In genomic region chr11:114082767-114083181, GRCh38 we compare ENCODE assay signal across 14 cellular contexts. TPM values are rescaled to one million over a fixed set of nuclear protein-coding genes. Genes with fewer than 3 reads are reported as not detected.
A peak's percentile ranks its signal among the peaks of the same experiment; 100 is the strongest.
DNase-seq lines count a peak whose midpoint lies in the region; ATAC-seq, FAIRE-seq and TF ChIP-seq lines count a peak whose summit lies in the region.
"Had no signal": no experiment of that assay in that cellular context is flagged by ENCODE, and none has a peak within 500 bp of the region (broad histone marks: within the 10 kb centered on the region; RNA-seq: fewer than 3 reads in every experiment).

No MANE protein-coding gene starts in this region.

- FAIRE-seq in small intestine (lab: Jason Lieb, UNC) = no peak
- FAIRE-seq: A549, H54 had no signal

- H3K9me3 Mint-ChIP-seq in natural killer cell = no peaks in the 10 kb centered on the region
- H3K9me3 Mint-ChIP-seq in activated CD4-positive, alpha-beta memory T cell treated with anti-CD3 and anti-CD28 coated beads for 36 hours = no peaks in the 10 kb centered on the region
- H3K9me3 Mint-ChIP-seq in HFFc6 = no peaks in the 10 kb centered on the region
- H3K9me3 Mint-ChIP-seq: activated CD4-positive, alpha-beta T cell treated with anti-CD3 and anti-CD28 coated beads, Interleukin-2, amount 10 ng/mL, durations not matched to agents 24 days and 14 days; activated naive CD4-positive, alpha-beta T cell treated with anti-CD3 and anti-CD28 coated beads, Interleukin-2, amount 50 U/mL, for 72 hours had no signal

- H3K27ac ChIP-seq in small intestine (ENCODE audit: low read depth in 1 of 2, low read length in 1 of 2) = peak overlapping the region in 1 of 2 donors; percentile 45
- H3K27ac ChIP-seq: A549 had no signal

- H3K27ac Mint-ChIP-seq in natural killer cell (peak overlapping the region; percentile 89 to 100), HFFc6 (no peak overlapping the region)
- H3K27ac Mint-ChIP-seq in activated CD4-positive, alpha-beta memory T cell treated with anti-CD3 and anti-CD28 coated beads for 36 hours = no peak overlapping the region
- H3K27ac Mint-ChIP-seq: activated CD4-positive, alpha-beta T cell treated with anti-CD3 and anti-CD28 coated beads, Interleukin-2, amount 10 ng/mL, durations not matched to agents 24 days and 14 days; activated naive CD4-positive, alpha-beta T cell treated with anti-CD3 and anti-CD28 coated beads, Interleukin-2, amount 50 U/mL, for 72 hours had no signal

- H3K27me3 ChIP-seq in small intestine (ENCODE audit: control insufficient read depth in 2 of 2, insufficient read depth in 2 of 2, low read length in 2 of 2) = no peaks in the 10 kb centered on the region

- TF ChIP-seq CTCF in natural killer cell (IDR thresholded peaks at IDR 0.05) = no peak
- TF ChIP-seq CTCF in HFFc6 (IDR thresholded peaks at IDR 0.05) = no peak

- H3K4me3 ChIP-seq in small intestine (ENCODE audit: low read depth in 1 of 2, low read length in 2 of 2) = no peak overlapping the region
- H3K4me3 ChIP-seq: A549 had no signal

- H3K36me3 Mint-ChIP-seq in natural killer cell (no peaks in the 10 kb centered on the region), HFFc6 (ENCODE audit: low read depth) (no peaks in the 10 kb centered on the region)
- H3K36me3 Mint-ChIP-seq in activated CD4-positive, alpha-beta memory T cell treated with anti-CD3 and anti-CD28 coated beads for 36 hours = no peaks in the 10 kb centered on the region
- H3K36me3 Mint-ChIP-seq: activated naive CD4-positive, alpha-beta T cell treated with anti-CD3 and anti-CD28 coated beads, Interleukin-2, amount 50 U/mL, for 72 hours had no signal

- 68 to 81% (median 72%) methylated on average over 22 of the region's 22 CpGs for WGBS in small intestine, 3 donors

- H3K9me3 ChIP-seq in small intestine (ENCODE audit: control insufficient read depth, low read depth) = no peaks in the 10 kb centered on the region
- H3K9me3 ChIP-seq: A549 had no signal

- H3K4me1 Mint-ChIP-seq in natural killer cell (peaks cover 99% of the 10 kb centered on the region in 2 donors), HFFc6 (ENCODE audit: low read depth) (0 out of 2 replicates have a peak, but pooled peaks cover 5% of the 10 kb centered on the region)
- peaks cover 49% of the 10 kb centered on the region for H3K4me1 Mint-ChIP-seq in activated CD4-positive, alpha-beta memory T cell treated with anti-CD3 and anti-CD28 coated beads for 36 hours (ENCODE audit: low read depth)

- CTCF ChIA-PET in activated CD4-positive, alpha-beta memory T cell treated with anti-CD3 and anti-CD28 coated beads for 36 hours (lab: Charles Lee) = interaction anchor here (0.8 to 1.1 kb wide), 2 partner anchors 22 to 173 kb away, joined by 3 to 5 read pairs; no protein-coding TSS in a partner anchor

- peaks cover 7 to 36% of the 10 kb centered on the region in 2 donors for H3K4me1 ChIP-seq in small intestine (ENCODE audit: control insufficient read depth in 2 of 2, insufficient read depth in 1 of 2, low read depth in 1 of 2, low read length in 1 of 2)

- H3K4me3 Mint-ChIP-seq in natural killer cell = peak overlapping the region; percentile 78
- no peak overlapping the region for H3K4me3 Mint-ChIP-seq in activated CD4-positive, alpha-beta memory T cell treated with anti-CD3 and anti-CD28 coated beads for 36 hours
- H3K4me3 Mint-ChIP-seq in HFFc6 = no peak overlapping the region
- H3K4me3 Mint-ChIP-seq: activated CD4-positive, alpha-beta T cell treated with anti-CD3 and anti-CD28 coated beads, Interleukin-2, amount 10 ng/mL, durations not matched to agents 24 days and 14 days had no signal

- peaks cover 3% of the 10 kb centered on the region in 2 donors for H3K36me3 ChIP-seq in small intestine (ENCODE audit: control insufficient read depth in 2 of 2, insufficient read depth in 2 of 2, low read length in 2 of 2)

- ATAC-seq in natural killer cell (peak; percentile 36 to 67 (median 66)), HG03159 (IDR thresholded peaks at IDR 0.05; ENCODE audit: unreplicated experiment) (no peak)
- ATAC-seq: A549 had no signal

- DNase-seq in activated gamma-delta T cell (lab: John Stamatoyannopoulos, UW) (peak; percentile 24), activated gamma-delta T cell treated with Interleukin-2 at 50 U/mL for 16 hours (no peak), astrocyte of the hippocampus (ENCODE audit: low read depth, low spot score) (peak; percentile 59), natural killer cell (no peak), HFFc6 (no peak), small intestine (no peak)
- no peak for DNase-seq in activated CD4-positive, alpha-beta memory T cell treated with anti-CD3 and anti-CD28 coated beads for 36 hours
- DNase-seq: activated CD4-positive, alpha-beta T cell treated with anti-CD3 and anti-CD28 coated beads, Interleukin-2, amount 10 ng/mL, durations not matched to agents 24 days and 14 days; NCI-H146; nucleus accumbens had no signal

- intact Hi-C loops in natural killer cell (cut with micrococcal nuclease) = loop anchor here (5.0 kb wide), 1 partner anchor 50 kb away; no protein-coding TSS in a partner anchor
- intact Hi-C loops in activated CD4-positive, alpha-beta memory T cell treated with anti-CD3 and anti-CD28 coated beads for 36 hours (cut with micrococcal nuclease) = loop anchor here (5.0 kb wide), 1 partner anchor 80 kb away; no protein-coding TSS in a partner anchor

- no peaks in the 10 kb centered on the region for H3K27me3 Mint-ChIP-seq in natural killer cell (ENCODE audit: low read depth in 2 of 2)
- H3K27me3 Mint-ChIP-seq in activated CD4-positive, alpha-beta memory T cell treated with anti-CD3 and anti-CD28 coated beads for 36 hours = no peaks in the 10 kb centered on the region
- H3K27me3 Mint-ChIP-seq in HFFc6 (ENCODE audit: insufficient read depth) = peaks cover 43% of the 10 kb centered on the region

- POLR2A ChIA-PET in activated CD4-positive, alpha-beta memory T cell treated with anti-CD3 and anti-CD28 coated beads for 36 hours (lab: Charles Lee) = no interaction called here

RNA-seq across cellular contexts. Expression of gene ZBTB16, which starts 23.3 kb away (rescaled TPM):
- total RNA-seq in natural killer cell = 100 to 1,000 TPM; 104 to 224 (median 156) TPM
- total RNA-seq in activated CD4-positive, alpha-beta memory T cell treated with anti-CD3 and anti-CD28 coated beads for 36 hours = 1 to 10 TPM; 7.7 to 9.7 TPM
- total RNA-seq in HFFc6 (2021; fragmentation: NEBNext Ultra II Directional; extraction: Animal tissue kit (Norgen Biotek cat#: 25700)) = not detected
- polyA plus RNA-seq in small intestine = 10 to 100 TPM in 2 of 3 donors, 1 to 10 TPM in 1; 7.8 to 32.4 (median 27.1) TPM
- polyA plus RNA-seq: A549 had no signal

Comparison
In these comparisons a context has a peak if more than half of its experiments do, and no peak if none do; other contexts are left out.
1. DNase-seq: peak in activated gamma-delta T cell (single experiment) and astrocyte of the hippocampus (single experiment); none in activated gamma-delta T cell treated with Interleukin-2 at 50 U/mL for 16 hours (single experiment), natural killer cell (single experiment), activated CD4-positive, alpha-beta memory T cell treated with anti-CD3 and anti-CD28 coated beads for 36 hours (single experiment), HFFc6 (single experiment) and small intestine (single experiment).
2. H3K27ac Mint-ChIP-seq: peak in natural killer cell (2 of 2); none in activated CD4-positive, alpha-beta memory T cell treated with anti-CD3 and anti-CD28 coated beads for 36 hours (single experiment) and HFFc6 (single experiment).
3. RNA of gene ZBTB16, which starts 23.3 kb away (total RNA-seq): 104 to 224 TPM in natural killer cell; 7.7 to 9.7 TPM in activated CD4-positive, alpha-beta memory T cell treated with anti-CD3 and anti-CD28 coated beads for 36 hours and not detected in HFFc6; every median in the first group is over 4 times any median in the second.